16 cellular contexts compared by ENCODE assay signal in genomic region chr11:110184974-110185597, GRCh38.
DNase-seq lines count a peak whose midpoint lies in the region; ATAC-seq, FAIRE-seq and TF ChIP-seq lines count a peak whose summit lies in the region.
"Had no signal": no experiment of that assay in that cellular context is flagged by ENCODE, and none has a peak within 500 bp of the region (broad histone marks: within the 10 kb centered on the region; RNA-seq: fewer than 3 reads in every experiment).

No MANE protein-coding gene starts in this region.

- ATAC-seq in WTC11: no peak
- no peak for ATAC-seq in GM18873 (IDR thresholded peaks at IDR 0.05; ENCODE audit: low FRiP score, unreplicated experiment)

- no peak overlapping the region for H2AK5ac ChIP-seq in H1 (ENCODE audit: low read depth, low read length)

- no peaks in the 10 kb centered on the region for H3K23me2 ChIP-seq in H1 (ENCODE audit: low read depth, low read length)

- no peak overlapping the region for H4K8ac ChIP-seq in H1 (ENCODE audit: extremely low read depth, insufficient read depth, low read length)

- H2BK120ac ChIP-seq in H1 (replicated peaks; ENCODE audit: low read depth, low read length): no peak overlapping the region

- peak overlapping the region; percentile 53 for H3K4me3 ChIP-seq in ACC112 (ENCODE audit: low read depth, low read length)
- H3K4me3 ChIP-seq in H1 (ENCODE audit: extremely low read depth in 1 of 4, insufficient read depth in 2 of 4, low read depth in 3 of 4, low read length in 4 of 4): no peak overlapping the region
- H3K4me3 ChIP-seq: HAP-1, transverse colon had no signal

- H3K18ac ChIP-seq in H1 (ENCODE audit: extremely low read depth, low read length): no peak overlapping the region

- H3K14ac ChIP-seq in H1 (ENCODE audit: insufficient read length): no peak overlapping the region

- no peak overlapping the region for H3K56ac ChIP-seq in H1 (replicated peaks; ENCODE audit: insufficient read length, low read depth, low read length)

- no peak for TF ChIP-seq RAD21 in H1 (IDR thresholded peaks at IDR 0.05 in 1 of 2, conservative IDR thresholded peaks at IDR 0.05 in 1 of 2; ENCODE audit: low read depth in 2 of 2, low read length in 2 of 2)

- FAIRE-seq in H1 (lab: Jason Lieb, UNC): peak; percentile 39
- FAIRE-seq: endometrium, small intestine had no signal

- CTCF ChIA-PET in RWPE1 (lab: Yijun Ruan, JAX): no interaction called here
- CTCF ChIA-PET in H1 (lab: Charles Lee; ENCODE audit: partially characterized antibody): interaction anchor here (1.2 to 7.1 kb wide), 7 partner anchors 9 to 289 kb away, joined by 3 to 46 read pairs (median 5); no protein-coding TSS in a partner anchor
- CTCF ChIA-PET in WTC11 (lab: Charles Lee): interaction anchor here (1.0 to 1.4 kb wide), 2 partner anchors 189 to 250 kb away, joined by 4 read pairs; no protein-coding TSS in a partner anchor

- H3K23ac ChIP-seq in H1 (ENCODE audit: insufficient read length): no peak overlapping the region

- H3K4me1 ChIP-seq in ACC112 (ENCODE audit: control insufficient read depth, insufficient read depth, low read length, unreplicated experiment): peaks cover 46% of the 10 kb centered on the region
- peaks cover 0 to 10% (median 9%) of the 10 kb centered on the region in 4 experiments for H3K4me1 ChIP-seq in H1 (replicated peaks in 1 of 4; ENCODE audit: control insufficient read depth in 3 of 4, insufficient read depth in 4 of 4, low read length in 3 of 4)
- H3K4me1 ChIP-seq: transverse colon had no signal

- POLR2A ChIA-PET in RWPE1 (lab: Yijun Ruan, JAX; ENCODE audit: low non-redundant PET) (no interaction called here), H1 (lab: Charles Lee; ENCODE audit: partially characterized antibody) (interaction anchor here (0.8 kb wide), 1 partner anchor 24 kb away, joined by 3 read pairs; no protein-coding TSS in a partner anchor), WTC11 (lab: Charles Lee) (no interaction called here)

- DNase-seq in RWPE1 (ENCODE audit: low spot score) (no peak), H1 (ENCODE audit: low read depth in 1 of 2, low spot score in 2 of 2) (no peak), mucosa of gallbladder (ENCODE audit: low spot score) (peak; percentile 56), NOMO-1 (lab: John Stamatoyannopoulos, UW; ENCODE audit: unreplicated experiment in 2 of 2) (no peak), WTC11 (ENCODE audit: low spot score) (no peak)
- DNase-seq in activated CD4-positive, alpha-beta T cell treated with anti-CD3 and anti-CD28 coated beads, Interleukin-2, amount 50 U/mL, for 48 hours: no peak
- DNase-seq: NCI-H1930, small intestine, T-helper 2 cell, transverse colon had no signal

- H2AFZ ChIP-seq in ACC112 (ENCODE audit: low read length, unreplicated experiment) (peak overlapping the region; percentile 8), H1 (ENCODE audit: low read length) (no peak overlapping the region)

- H4K5ac ChIP-seq in H1 (ENCODE audit: insufficient read length, low read depth, low read length): no peak overlapping the region

- H3K4me3 Mint-ChIP-seq in WTC11: no peak overlapping the region
- H3K4me3 Mint-ChIP-seq: activated naive CD8-positive, alpha-beta T cell; IgD-negative memory B cell had no signal

- TF ChIP-seq CTCF in RWPE1 (conservative IDR thresholded peaks at IDR 0.05; ENCODE audit: low read depth) (no peak), H1 (IDR thresholded peaks at IDR 0.05; ENCODE audit: control extremely low read depth in 1 of 3, insufficient read depth in 1 of 3, low read depth in 1 of 3, low read length in 3 of 3) (no peak), WTC11 (IDR thresholded peaks at IDR 0.05) (no peak)

- H3K4me2 ChIP-seq in H1 (ENCODE audit: insufficient read depth in 1 of 2, low read depth in 2 of 2, low read length in 2 of 2): no peak overlapping the region

- 0 out of 2 replicates have a peak overlapping the region, but pooled peaks have one; percentile 39 for H2BK12ac ChIP-seq in H1 (ENCODE audit: low read depth, low read length)

- H4K20me1 ChIP-seq in H1 (replicated peaks in 1 of 2; ENCODE audit: control insufficient read depth in 1 of 2, insufficient read depth in 2 of 2, low read length in 2 of 2): no peaks in the 10 kb centered on the region

- no peaks in the 10 kb centered on the region for H3K79me1 ChIP-seq in H1 (ENCODE audit: low read depth, low read length)

- H2BK20ac ChIP-seq in H1 (ENCODE audit: low read length): no peak overlapping the region

- no peaks in the 10 kb centered on the region for H3K9me3 ChIP-seq in H1 (ENCODE audit: insufficient read depth in 2 of 2, low read depth in 1 of 2, low read length in 1 of 2)
- H3K9me3 ChIP-seq: HAP-1, transverse colon had no signal

- H3K27ac ChIP-seq in ACC112 (ENCODE audit: low read depth, low read length) (peak overlapping the region; percentile 100), RWPE1 (peak overlapping the region; percentile 57), H1 (ENCODE audit: low read depth, low read length) (no peak overlapping the region)
- H3K27ac ChIP-seq: transverse colon had no signal

- H2BK5ac ChIP-seq in H1 (ENCODE audit: low read depth, low read length): no peak overlapping the region

- H2BK15ac ChIP-seq in H1 (ENCODE audit: low read length): no peak overlapping the region

- no peak for TF ChIP-seq POLR2A in H1 (IDR thresholded peaks at IDR 0.05; ENCODE audit: control extremely low read depth in 1 of 2, low read depth in 2 of 2, low read length in 2 of 2)

- H3K27me3 ChIP-seq in ACC112 (ENCODE audit: insufficient read depth, low read length): no peaks in the 10 kb centered on the region
- no peaks in the 10 kb centered on the region for H3K27me3 ChIP-seq in H1 (replicated peaks in 1 of 4; ENCODE audit: control insufficient read depth in 3 of 4, extremely low read depth in 1 of 4, insufficient read depth in 3 of 4, low read length in 3 of 4)
- H3K27me3 ChIP-seq: transverse colon had no signal

- WGBS in H1 (ENCODE audit: extremely low coverage in 1 of 2, insufficient coverage in 1 of 2, insufficient read length in 1 of 2, insufficient replicate concordance in 2 of 2, low coverage in 1 of 2, low lambda C conversion rate in 2 of 2, missing lambda C conversion rate in 1 of 2), 2 experiments: 86% methylated on average over 5 of the region's 5 CpGs; no CpG with 5 or more reads in 1 of the 2 experiments

- peaks cover 27% of the 10 kb centered on the region for H3K4me1 Mint-ChIP-seq in WTC11
- H3K4me1 Mint-ChIP-seq: IgD-negative memory B cell had no signal

- peaks cover 4% of the 10 kb centered on the region; the same call in 1 of the 2 replicates for H3K27me3 Mint-ChIP-seq in WTC11 (ENCODE audit: low read depth)

- H3K36me3 Mint-ChIP-seq in WTC11: no peaks in the 10 kb centered on the region
- H3K36me3 Mint-ChIP-seq: activated naive CD8-positive, alpha-beta T cell had no signal

- no peak overlapping the region for H3K27ac Mint-ChIP-seq in WTC11
- H3K27ac Mint-ChIP-seq: activated naive CD8-positive, alpha-beta T cell had no signal

- TF ChIP-seq EP300 in H1 (IDR thresholded peaks at IDR 0.05; ENCODE audit: borderline replicate concordance in 1 of 2, low read depth in 2 of 2, low read length in 2 of 2): no peak

- no peaks in the 10 kb centered on the region for H3K79me2 ChIP-seq in ACC112 (ENCODE audit: control insufficient read depth, insufficient read depth, low read length, unreplicated experiment)
- H3K79me2 ChIP-seq in H1 (ENCODE audit: control insufficient read depth in 1 of 2, insufficient read depth in 2 of 2, low read length in 2 of 2): no peaks in the 10 kb centered on the region

- H3K4ac ChIP-seq in H1 (replicated peaks; ENCODE audit: insufficient read length, low read depth, low read length): no peak overlapping the region

- no peak overlapping the region for H3K9ac ChIP-seq in H1 (replicated peaks in 1 of 4; ENCODE audit: extremely low read depth in 1 of 4, low read depth in 3 of 4, low read length in 3 of 4)

- H4K91ac ChIP-seq in H1 (replicated peaks; ENCODE audit: insufficient read length, low read length): no peak overlapping the region

- H3K36me3 ChIP-seq in ACC112 (ENCODE audit: insufficient read depth, low read length): no peaks in the 10 kb centered on the region
- no peaks in the 10 kb centered on the region for H3K36me3 ChIP-seq in H1 (ENCODE audit: control insufficient read depth in 2 of 4, insufficient read depth in 4 of 4, low read length in 3 of 4)
- H3K36me3 ChIP-seq: HAP-1, transverse colon had no signal

- no peaks in the 10 kb centered on the region for H3K9me3 Mint-ChIP-seq in WTC11

TF ChIP-seq in H1, 55 proteins besides CTCF, POLR2A, EP300 and RAD21:
- TF ChIP-seq KDM4A (IDR thresholded peaks at IDR 0.05; ENCODE audit: low read depth, low read length, severe bottlenecking) (no peak), CTBP2 (IDR thresholded peaks at IDR 0.05; ENCODE audit: borderline replicate concordance, insufficient read depth, insufficient read length, low read length) (no peak)

TF ChIP-seq in WTC11, 78 proteins besides CTCF, POLR2A, EP300 and RAD21:
- no peak for TF ChIP-seq MXD4 (CRISPR knock-in tag; IDR thresholded peaks at IDR 0.05; ENCODE audit: borderline replicate concordance)
- no peak for TF ChIP-seq USF2 (CRISPR knock-in tag; IDR thresholded peaks at IDR 0.05)
- TF ChIP-seq RELA (CRISPR knock-in tag; IDR thresholded peaks at IDR 0.05; ENCODE audit: borderline replicate concordance): no peak
- TF ChIP-seq NFE2L1 (CRISPR knock-in tag; IDR thresholded peaks at IDR 0.05): no peak
- TF ChIP-seq CREB1 (CRISPR knock-in tag; IDR thresholded peaks at IDR 0.05): no peak
- TF ChIP-seq SP1 (CRISPR knock-in tag; conservative IDR thresholded peaks at IDR 0.05): no peak
